ENCODE assay signal across 1 cellular context in genomic region chr7:50513166-50513871, GRCh38.
A peak's percentile ranks its signal among the peaks of the same experiment; 100 is the strongest.
TF ChIP-seq lines count a peak whose summit lies in the region.

No MANE protein-coding gene starts in this region.

TF ChIP-seq in K562, 482 proteins besides CTCF, POLR2A, EP300 and RAD21 (continued from another document and continues in another):
- TF ChIP-seq PREB (CRISPR knock-in tag; IDR thresholded peaks at IDR 0.05) (no peak), KLF6 (CRISPR knock-in tag; IDR thresholded peaks at IDR 0.05; ENCODE audit: borderline replicate concordance) (no peak), SMC3 (conservative IDR thresholded peaks at IDR 0.05; ENCODE audit: insufficient read depth, low read depth, low read length) (no peak), ZNF444 (CRISPR knock-in tag; IDR thresholded peaks at IDR 0.05) (no peak), ARID4B (CRISPR knock-in tag; IDR thresholded peaks at IDR 0.05) (no peak), ZBTB49 (CRISPR knock-in tag; IDR thresholded peaks at IDR 0.05; ENCODE audit: borderline replicate concordance) (no peak), PHB2 (IDR thresholded peaks at IDR 0.05; ENCODE audit: low read depth) (no peak), KLF1 (tag; IDR thresholded peaks at IDR 0.05) (no peak), ZFP36 (IDR thresholded peaks at IDR 0.05; ENCODE audit: low read depth, low read length, partially characterized antibody) (no peak), CBFA2T3 (IDR thresholded peaks at IDR 0.05) (0 out of 2 replicates have a peak, but pooled peaks have one; percentile 2), FOSL1 (tag; conservative IDR thresholded peaks at IDR 0.05) (no peak), YY1 (IDR thresholded peaks at IDR 0.05; ENCODE audit: borderline replicate concordance in 1 of 3, control insufficient read depth in 1 of 3, extremely low read depth in 1 of 3, insufficient read depth in 3 of 3, insufficient read length in 1 of 3, insufficient replicate concordance in 2 of 3, low read depth in 1 of 3, low read length in 2 of 3) (peak in 2 of 3 experiments; percentile 17 to 76), ZBTB34 (CRISPR knock-in tag; IDR thresholded peaks at IDR 0.05) (no peak), RERE (CRISPR knock-in tag; IDR thresholded peaks at IDR 0.05; ENCODE audit: borderline replicate concordance) (no peak), BCL6 (CRISPR knock-in tag; IDR thresholded peaks at IDR 0.05) (no peak), ZNF407 (IDR thresholded peaks at IDR 0.05; ENCODE audit: low read depth) (peak; percentile 54; the same call in 1 of the 2 replicates), MTA1 (IDR thresholded peaks at IDR 0.05; ENCODE audit: borderline replicate concordance) (no peak), PRDM10 (IDR thresholded peaks at IDR 0.05; ENCODE audit: partially characterized antibody) (no peak), NFE2 (IDR thresholded peaks at IDR 0.05; ENCODE audit: low read depth) (peak; percentile 87), MCM3 (IDR thresholded peaks at IDR 0.05) (no peak), C11orf30 (IDR thresholded peaks at IDR 0.05; ENCODE audit: low read depth) (peak; percentile 86), NCOA1 (IDR thresholded peaks at IDR 0.05; ENCODE audit: low read depth) (no peak), TEAD1 (CRISPR knock-in tag; IDR thresholded peaks at IDR 0.05) (no peak), GABPB1 (CRISPR knock-in tag; IDR thresholded peaks at IDR 0.05) (no peak)
